15 cellular contexts compared by ENCODE assay signal in the genomic region with DNA sequence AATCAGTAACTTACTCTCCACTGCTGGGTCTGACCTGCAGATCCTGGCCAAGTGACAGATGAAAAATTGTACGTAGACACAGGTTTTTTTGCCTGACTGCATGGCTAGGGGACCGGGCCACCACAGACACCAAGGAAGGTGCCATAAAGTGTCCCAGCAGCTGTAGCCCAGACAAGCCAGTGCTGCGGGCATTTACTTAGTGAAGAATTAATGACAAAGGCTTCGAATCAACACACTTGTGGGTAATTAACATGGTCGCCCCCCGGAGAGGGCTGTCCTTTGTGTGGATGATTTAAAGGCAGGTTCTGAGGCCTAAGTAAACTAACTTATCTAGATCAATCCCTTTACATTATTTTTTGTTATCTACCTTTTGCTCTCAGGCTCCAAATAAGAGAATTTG.
"Had no signal": no experiment of that assay in that cellular context is flagged by ENCODE, and none has a peak within 500 bp of the region (broad histone marks: within the 10 kb centered on the region; RNA-seq: fewer than 3 reads in every experiment).

No MANE protein-coding gene starts in this region.

- H3K27me3 ChIP-seq: foreskin keratinocyte, left lung, tibial artery, uterus had no signal

- H3K9me3 ChIP-seq: left lung, tibial artery, uterus had no signal

- H3K4me1 ChIP-seq: foreskin keratinocyte, left lung, tibial artery, uterus had no signal

- H3K27ac ChIP-seq: foreskin keratinocyte, left lung, tibial artery, uterus had no signal

- DNase-seq: activated CD4-positive, alpha-beta T cell treated with anti-CD3 and anti-CD28 coated beads for 1 hour; activated CD4-positive, alpha-beta T cell treated with anti-CD3 and anti-CD28 coated beads, Interleukin-2, amount 50 U/mL, for 48 hours; activated naive CD4-positive, alpha-beta T cell treated with anti-CD3 and anti-CD28 coated beads for 36 hours; activated T-cell treated with anti-CD3 and anti-CD28 coated beads, Interleukin-2, amount 50 U/mL, for 1 hour; effector memory CD4-positive, alpha-beta T cell; foreskin keratinocyte; kidney; left lung; mammary epithelial cell; naive thymus-derived CD8-positive, alpha-beta T cell; nucleus accumbens; stimulated activated CD4-positive, alpha-beta T cell treated with anti-CD3 and anti-CD28 coated beads, Interleukin-2, amount 100 ng/mL, for 48 hours; T1000; tibial artery; uterus had no signal

- H3K4me3 ChIP-seq: left lung, tibial artery, uterus had no signal

- H3K36me3 ChIP-seq: left lung, tibial artery, uterus had no signal
